8 cellular contexts compared by ENCODE assay signal in genomic region chr14:64549805-64550538, GRCh38. TPM values are rescaled to one million over a fixed set of nuclear protein-coding genes. Genes with fewer than 3 reads are reported as not detected.
DNase-seq lines count a peak whose midpoint lies in the region; ATAC-seq lines count a peak whose summit lies in the region.

PPP1R36 (plus strand) TSS chr14:64549961; CDS start chr14:64549998, 37 bp downstream.

- peak; percentile 45 for DNase-seq in COR-L47 (lab: John Stamatoyannopoulos, UW)
- DNase-seq in T-helper 9 cell = peak; percentile 33

- no peaks in the 10 kb centered on the region for H3K36me3 ChIP-seq in HUES6 (ENCODE audit: control insufficient read depth, insufficient read depth, low read length)
- H3K36me3 ChIP-seq in duodenal mucosa (ENCODE audit: control insufficient read depth in 1 of 2, insufficient read depth in 2 of 2, low read length in 2 of 2) = no peaks in the 10 kb centered on the region
- H3K36me3 ChIP-seq in subcutaneous abdominal adipose tissue (ENCODE audit: control insufficient read depth in 5 of 5, insufficient read depth in 5 of 5, low read length in 5 of 5) = no peaks in the 10 kb centered on the region

- H3K4me3 ChIP-seq in HUES6 (ENCODE audit: low read depth, low read length) (peak within 1 kb of the TSS; percentile 75), duodenal mucosa (ENCODE audit: low read depth in 1 of 2, low read length in 2 of 2) (peak within 1 kb of the TSS; percentile 67 to 71), mononuclear cell (ENCODE audit: low read length) (peak within 1 kb of the TSS; percentile 7), subcutaneous abdominal adipose tissue (ENCODE audit: low read depth in 1 of 5, low read length in 5 of 5) (peak within 1 kb of the TSS; percentile 48 to 69 (median 62))

- H3K9me3 ChIP-seq in HUES6 (ENCODE audit: control insufficient read depth, insufficient read depth, low read depth, low read length) = no peaks in the 10 kb centered on the region
- H3K9me3 ChIP-seq in duodenal mucosa (ENCODE audit: control insufficient read depth in 1 of 2, low read length in 2 of 2) = no peaks in the 10 kb centered on the region
- H3K9me3 ChIP-seq in mononuclear cell (ENCODE audit: low read depth, low read length) = no peaks in the 10 kb centered on the region
- H3K9me3 ChIP-seq in subcutaneous abdominal adipose tissue (ENCODE audit: control insufficient read depth in 5 of 5, low read length in 5 of 5) = no peaks in the 10 kb centered on the region

- H3K27me3 ChIP-seq in HUES6 (ENCODE audit: control insufficient read depth, insufficient read depth, low read length) (peaks cover 31% of the 10 kb centered on the region), duodenal mucosa (ENCODE audit: control insufficient read depth in 1 of 2, insufficient read depth in 2 of 2, low read length in 2 of 2) (peaks cover 0 to 6% of the 10 kb centered on the region in 2 donors), mononuclear cell (ENCODE audit: insufficient read depth, low read length) (peaks cover 46% of the 10 kb centered on the region), subcutaneous abdominal adipose tissue (ENCODE audit: control insufficient read depth in 5 of 5, insufficient read depth in 4 of 5, low read length in 5 of 5) (peaks cover 0 to 6% (median 0%) of the 10 kb centered on the region in 5 donors)

- H3K9ac ChIP-seq in HUES6 (ENCODE audit: low read length) (peak within 1 kb of the TSS; percentile 45), duodenal mucosa (ENCODE audit: low read depth in 1 of 2, low read length in 2 of 2) (peak within 1 kb of the TSS; percentile 63 to 84), subcutaneous abdominal adipose tissue (ENCODE audit: low read length in 5 of 5) (peak within 1 kb of the TSS in 4 of 5 donors; percentile 39 to 73 (median 50))

- H3K27ac ChIP-seq in HUES6 (ENCODE audit: low read depth, low read length) = no peak within 1 kb of the TSS
- peak within 1 kb of the TSS; percentile 73 for H3K27ac ChIP-seq in duodenal mucosa (ENCODE audit: low read depth, low read length)
- H3K27ac ChIP-seq in subcutaneous abdominal adipose tissue (ENCODE audit: low read depth, low read length) = no peak within 1 kb of the TSS

- ATAC-seq in HG02884 (IDR thresholded peaks at IDR 0.05; ENCODE audit: unreplicated experiment) = no peak
- ATAC-seq in HG03439 (IDR thresholded peaks at IDR 0.05; ENCODE audit: unreplicated experiment) = no peak

- H3K4me1 ChIP-seq in HUES6 (ENCODE audit: control insufficient read depth, insufficient read depth, low read length) (peaks cover 16% of the 10 kb centered on the region), duodenal mucosa (ENCODE audit: control insufficient read depth in 1 of 2, insufficient read depth in 2 of 2, low read length in 2 of 2) (peaks cover 13 to 17% of the 10 kb centered on the region in 2 donors), mononuclear cell (ENCODE audit: insufficient read depth, low read length) (peaks cover 12% of the 10 kb centered on the region), subcutaneous abdominal adipose tissue (ENCODE audit: control insufficient read depth in 5 of 5, insufficient read depth in 5 of 5, low read length in 5 of 5) (peaks cover 2 to 16% (median 14%) of the 10 kb centered on the region in 5 donors)

RNA-seq across cellular contexts. Expression of gene PPP1R36, which starts in this region (rescaled TPM):
- 0.73 TPM for total RNA-seq in mononuclear cell

Comparison
In these comparisons a context has a peak if more than half of its experiments do, and no peak if none do; other contexts are left out.
1. H3K4me3 ChIP-seq: peak in every context shown above with its lines; median percentile 75 in HUES6; 69 in duodenal mucosa; 62 in subcutaneous abdominal adipose tissue; 7 in mononuclear cell.